Comparison of ENCODE assay signal across 8 cellular contexts in the genomic region with DNA sequence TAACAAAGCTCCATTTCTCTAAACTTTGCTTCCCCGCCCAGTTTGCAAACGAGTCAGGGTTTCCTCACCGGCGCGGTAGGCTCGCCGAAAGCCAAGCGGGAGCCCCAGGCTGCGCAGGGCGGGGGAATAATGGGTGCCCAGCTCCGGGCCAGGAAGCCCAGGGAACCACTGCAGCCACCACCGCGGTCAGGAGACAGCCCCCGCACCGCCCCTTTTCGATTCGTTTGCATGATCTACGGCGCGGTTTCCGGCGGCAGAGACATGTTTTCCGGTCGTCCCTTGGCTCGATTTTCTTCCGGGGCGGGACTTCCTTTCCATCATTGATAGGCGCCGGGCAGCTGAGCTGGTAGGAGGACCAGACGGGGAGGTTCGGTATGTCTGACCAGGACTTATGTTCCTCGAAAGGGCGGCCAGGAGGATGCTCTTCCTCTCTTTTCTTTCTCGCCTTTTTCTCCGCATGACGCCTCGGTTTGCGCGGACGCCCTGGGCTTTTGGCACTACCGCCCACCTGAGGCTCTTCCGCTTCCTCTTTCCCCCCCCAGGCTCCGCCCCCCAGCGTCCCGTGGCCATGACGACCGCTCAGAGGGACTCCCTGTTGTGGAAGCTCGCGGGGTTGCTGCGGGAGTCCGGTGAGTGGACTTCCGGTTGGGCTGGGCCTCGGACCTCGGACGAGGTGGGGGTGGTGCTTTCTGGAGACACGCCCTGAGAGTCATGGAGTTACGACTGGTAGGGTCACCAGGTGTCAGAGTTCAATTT. TPM values are rescaled to one million over a fixed set of nuclear protein-coding genes. Genes with fewer than 3 reads are reported as not detected.
DNase-seq lines count a peak whose midpoint lies in the region; ATAC-seq and TF ChIP-seq lines count a peak whose summit lies in the region.

A gene with protein sequence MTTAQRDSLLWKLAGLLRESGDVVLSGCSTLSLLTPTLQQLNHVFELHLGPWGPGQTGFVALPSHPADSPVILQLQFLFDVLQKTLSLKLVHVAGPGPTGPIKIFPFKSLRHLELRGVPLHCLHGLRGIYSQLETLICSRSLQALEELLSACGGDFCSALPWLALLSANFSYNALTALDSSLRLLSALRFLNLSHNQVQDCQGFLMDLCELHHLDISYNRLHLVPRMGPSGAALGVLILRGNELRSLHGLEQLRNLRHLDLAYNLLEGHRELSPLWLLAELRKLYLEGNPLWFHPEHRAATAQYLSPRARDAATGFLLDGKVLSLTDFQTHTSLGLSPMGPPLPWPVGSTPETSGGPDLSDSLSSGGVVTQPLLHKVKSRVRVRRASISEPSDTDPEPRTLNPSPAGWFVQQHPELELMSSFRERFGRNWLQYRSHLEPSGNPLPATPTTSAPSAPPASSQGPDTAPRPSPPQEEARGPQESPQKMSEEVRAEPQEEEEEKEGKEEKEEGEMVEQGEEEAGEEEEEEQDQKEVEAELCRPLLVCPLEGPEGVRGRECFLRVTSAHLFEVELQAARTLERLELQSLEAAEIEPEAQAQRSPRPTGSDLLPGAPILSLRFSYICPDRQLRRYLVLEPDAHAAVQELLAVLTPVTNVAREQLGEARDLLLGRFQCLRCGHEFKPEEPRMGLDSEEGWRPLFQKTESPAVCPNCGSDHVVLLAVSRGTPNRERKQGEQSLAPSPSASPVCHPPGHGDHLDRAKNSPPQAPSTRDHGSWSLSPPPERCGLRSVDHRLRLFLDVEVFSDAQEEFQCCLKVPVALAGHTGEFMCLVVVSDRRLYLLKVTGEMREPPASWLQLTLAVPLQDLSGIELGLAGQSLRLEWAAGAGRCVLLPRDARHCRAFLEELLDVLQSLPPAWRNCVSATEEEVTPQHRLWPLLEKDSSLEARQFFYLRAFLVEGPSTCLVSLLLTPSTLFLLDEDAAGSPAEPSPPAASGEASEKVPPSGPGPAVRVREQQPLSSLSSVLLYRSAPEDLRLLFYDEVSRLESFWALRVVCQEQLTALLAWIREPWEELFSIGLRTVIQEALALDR (plus strand): TSS at position 306 of the 756 bp plus-strand sequence. CDS start 263 bp downstream, at position 569.

- ATAC-seq in GM21515 (IDR thresholded peaks at IDR 0.05; ENCODE audit: unreplicated experiment), result peak; percentile 94

- no peaks in the 10 kb centered on the region for H3K9me3 ChIP-seq in OCI-LY3 (ENCODE audit: insufficient read depth, low read length)

- peaks cover 9% of the 10 kb centered on the region; the same call in 1 of the 2 replicates for H3K4me1 ChIP-seq in OCI-LY3 (ENCODE audit: low read length)

- no peaks in the 10 kb centered on the region for H4K20me1 ChIP-seq in OCI-LY3 (ENCODE audit: insufficient read depth, low read length)

- peak; percentile 94 for DNase-seq in D341Med (ENCODE audit: low spot score)
- peak; percentile 97 for DNase-seq in HuH-7 (ENCODE audit: low spot score)
- DNase-seq in activated CD8-positive, alpha-beta memory T cell treated with anti-CD3 and anti-CD28 coated beads, Interleukin-2, amount 50 U/mL, for 48 hours, result peak; percentile 93
- peak; percentile 90 for DNase-seq in endothelial cell (ENCODE audit: low spot score)
- DNase-seq in mesothelial cell of epicardium (ENCODE audit: low spot score in 2 of 2, unreplicated experiment in 2 of 2), result peak; percentile 84 to 90
- DNase-seq in stimulated activated CD8-positive, alpha-beta memory T cell treated with anti-CD3 and anti-CD28 coated beads, Interleukin-15, amount 100 ng/mL, for 48 hours (ENCODE audit: low read depth in 2 of 2), result peak; percentile 88 to 91

- H3K4me1 Mint-ChIP-seq in endothelial cell (ENCODE audit: unreplicated experiment) (peaks cover 15% of the 10 kb centered on the region), mesothelial cell of epicardium (peaks cover 47% of the 10 kb centered on the region)

- H3K4me3 Mint-ChIP-seq in endothelial cell (ENCODE audit: unreplicated experiment) (peak within 1 kb of the TSS; percentile 94), mesothelial cell of epicardium (peak within 1 kb of the TSS; percentile 96)

- no peaks in the 10 kb centered on the region for H3K27me3 ChIP-seq in OCI-LY3 (ENCODE audit: low read depth, low read length)

- H3K27ac ChIP-seq in OCI-LY3 (ENCODE audit: low read length), result peak within 1 kb of the TSS; percentile 50

- peak within 1 kb of the TSS; percentile 85 for H3K4me3 ChIP-seq in OCI-LY3 (ENCODE audit: low read length)

- H3K36me3 Mint-ChIP-seq in endothelial cell (ENCODE audit: low read depth, unreplicated experiment), result peaks cover 16% of the 10 kb centered on the region
- peaks cover 8% of the 10 kb centered on the region for H3K36me3 Mint-ChIP-seq in mesothelial cell of epicardium

- TF ChIP-seq CTCF in OCI-LY3 (IDR thresholded peaks at IDR 0.05; ENCODE audit: low read depth, low read length), result no peak
- no peak for TF ChIP-seq CTCF in endothelial cell (IDR thresholded peaks at IDR 0.05; ENCODE audit: unreplicated experiment)
- TF ChIP-seq CTCF in mesothelial cell of epicardium (IDR thresholded peaks at IDR 0.05; ENCODE audit: unreplicated experiment), result no peak

- peak within 1 kb of the TSS; percentile 56 for H2AFZ ChIP-seq in OCI-LY3 (ENCODE audit: low read depth, low read length)

- H3K36me3 ChIP-seq in OCI-LY3 (replicated peaks; ENCODE audit: low read depth, low read length), result peaks cover 2% of the 10 kb centered on the region

- peak within 1 kb of the TSS; percentile 96 for H3K4me2 ChIP-seq in OCI-LY3 (ENCODE audit: low read length)

- H3K79me2 ChIP-seq in OCI-LY3 (ENCODE audit: low read length), result no peaks in the 10 kb centered on the region

- peak within 1 kb of the TSS; percentile 89 for H3K9ac ChIP-seq in OCI-LY3 (ENCODE audit: low read length)

- peak within 1 kb of the TSS; percentile 97 for H3K27ac Mint-ChIP-seq in endothelial cell (ENCODE audit: unreplicated experiment)
- H3K27ac Mint-ChIP-seq in mesothelial cell of epicardium, result peak within 1 kb of the TSS; percentile 100

- no peaks in the 10 kb centered on the region for H3K9me3 Mint-ChIP-seq in endothelial cell (ENCODE audit: unreplicated experiment)
- no peaks in the 10 kb centered on the region for H3K9me3 Mint-ChIP-seq in mesothelial cell of epicardium

- H3K27me3 Mint-ChIP-seq in endothelial cell (ENCODE audit: unreplicated experiment) (peaks cover 3% of the 10 kb centered on the region), mesothelial cell of epicardium (ENCODE audit: low read depth) (no peaks in the 10 kb centered on the region)

RNA-seq across cellular contexts. Expression of the gene that starts here (rescaled TPM):
- total RNA-seq in endothelial cell (ENCODE audit: unreplicated experiment), result 23.8 TPM
- 39.8 to 47.7 TPM (median 41.0 TPM) in 3 replicates for total RNA-seq in mesothelial cell of epicardium

Comparison
In these comparisons a context has a peak if more than half of its experiments do, and no peak if none do; other contexts are left out.
1. Peak in every context shown above with its lines: DNase-seq, ATAC-seq, H3K4me3 ChIP-seq and H3K27ac ChIP-seq.